ENCODE assay signal across 1 cellular context in the genomic region with DNA sequence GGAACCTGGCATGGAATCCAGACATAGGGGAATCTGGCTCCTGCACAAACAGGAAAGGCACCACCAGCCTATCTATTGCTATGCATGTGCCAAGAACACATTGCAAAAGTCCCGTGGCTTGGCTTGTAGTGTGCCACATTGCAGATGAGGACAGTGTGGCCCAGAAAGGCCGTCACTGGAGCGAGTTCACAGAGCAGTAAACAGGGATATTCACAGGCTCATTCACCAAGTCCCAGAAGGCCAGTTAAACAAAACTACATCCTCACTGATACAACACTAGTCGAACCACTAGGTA.
TF ChIP-seq lines count a peak whose summit lies in the region.

No MANE protein-coding gene starts in this region.

TF ChIP-seq in IMR-90, 13 proteins besides CTCF, POLR2A, EP300 and RAD21:
- TF ChIP-seq FOS (IDR thresholded peaks at IDR 0.05; ENCODE audit: low read depth, low read length) = no peak
- TF ChIP-seq, protein P1, sequence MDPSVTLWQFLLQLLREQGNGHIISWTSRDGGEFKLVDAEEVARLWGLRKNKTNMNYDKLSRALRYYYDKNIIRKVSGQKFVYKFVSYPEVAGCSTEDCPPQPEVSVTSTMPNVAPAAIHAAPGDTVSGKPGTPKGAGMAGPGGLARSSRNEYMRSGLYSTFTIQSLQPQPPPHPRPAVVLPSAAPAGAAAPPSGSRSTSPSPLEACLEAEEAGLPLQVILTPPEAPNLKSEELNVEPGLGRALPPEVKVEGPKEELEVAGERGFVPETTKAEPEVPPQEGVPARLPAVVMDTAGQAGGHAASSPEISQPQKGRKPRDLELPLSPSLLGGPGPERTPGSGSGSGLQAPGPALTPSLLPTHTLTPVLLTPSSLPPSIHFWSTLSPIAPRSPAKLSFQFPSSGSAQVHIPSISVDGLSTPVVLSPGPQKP (IDR thresholded peaks at IDR 0.05; ENCODE audit: borderline replicate concordance, low read depth, low read length) = no peak
- no peak for TF ChIP-seq BHLHE40 (IDR thresholded peaks at IDR 0.05; ENCODE audit: low read depth, low read length)
- no peak for TF ChIP-seq RCOR1 (IDR thresholded peaks at IDR 0.05; ENCODE audit: insufficient replicate concordance, low read length)
- no peak for TF ChIP-seq MAFK (IDR thresholded peaks at IDR 0.05; ENCODE audit: low read depth, low read length)
- TF ChIP-seq, protein P2, sequence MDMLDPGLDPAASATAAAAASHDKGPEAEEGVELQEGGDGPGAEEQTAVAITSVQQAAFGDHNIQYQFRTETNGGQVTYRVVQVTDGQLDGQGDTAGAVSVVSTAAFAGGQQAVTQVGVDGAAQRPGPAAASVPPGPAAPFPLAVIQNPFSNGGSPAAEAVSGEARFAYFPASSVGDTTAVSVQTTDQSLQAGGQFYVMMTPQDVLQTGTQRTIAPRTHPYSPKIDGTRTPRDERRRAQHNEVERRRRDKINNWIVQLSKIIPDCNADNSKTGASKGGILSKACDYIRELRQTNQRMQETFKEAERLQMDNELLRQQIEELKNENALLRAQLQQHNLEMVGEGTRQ (IDR thresholded peaks at IDR 0.05; ENCODE audit: low read depth, low read length) = no peak
- TF ChIP-seq CEBPB (IDR thresholded peaks at IDR 0.05; ENCODE audit: low read depth, low read length) = no peak
- no peak for TF ChIP-seq NFE2L2 (IDR thresholded peaks at IDR 0.05; ENCODE audit: low read depth, low read length)
- TF ChIP-seq SMC3 (IDR thresholded peaks at IDR 0.05; ENCODE audit: low read depth, low read length) = no peak
